Comparison of ENCODE assay signal across 10 cellular contexts in genomic region chr1:99481391-99481996, GRCh38.
DNase-seq lines count a peak whose midpoint lies in the region; ATAC-seq, FAIRE-seq and TF ChIP-seq lines count a peak whose summit lies in the region.
"Had no signal": no experiment of that assay in that cellular context is flagged by ENCODE, and none has a peak within 500 bp of the region (broad histone marks: within the 10 kb centered on the region; RNA-seq: fewer than 3 reads in every experiment).

No MANE protein-coding gene starts in this region.

- H3K9me3 Mint-ChIP-seq in activated T-helper 1 cell treated with anti-CD3 and anti-CD28 coated beads, Interleukin-12 subunit alpha, Interleukin-12 subunit beta, Interleukin-2, Interleukin-4 antibody, amounts not matched to agents 30 ng/mL and 10 ng/mL and 1 ng/mL, durations not matched to agents 14 hours and 24 hours and 36 hours, result no peaks in the 10 kb centered on the region
- H3K9me3 Mint-ChIP-seq: stimulated activated naive CD8-positive, alpha-beta T cell treated with anti-CD3 and anti-CD28 coated beads, Interleukin-15, Interleukin-2, amounts not matched to agents 100 ng/mL and 50 ng/mL, for 24 hours had no signal

- peak; percentile 71 for ATAC-seq in GM19328 (IDR thresholded peaks at IDR 0.05; ENCODE audit: unreplicated experiment)
- ATAC-seq in stimulated activated naive CD8-positive, alpha-beta T cell treated with anti-CD3 and anti-CD28 coated beads, Interleukin-15, Interleukin-2, amounts not matched to agents 100 U/mL and 50 U/mL, for 24 hours, result no peak

- no peak for TF ChIP-seq POLR2A in breast epithelium (IDR thresholded peaks at IDR 0.05)

- no peaks in the 10 kb centered on the region for H3K9me1 ChIP-seq in keratinocyte (ENCODE audit: control insufficient read depth, extremely low read depth, insufficient read depth, low read length)

- intact Hi-C loops in breast epithelium (cut with DNase I; ENCODE audit: low total_unique reads), result loop anchor here (10.0 kb wide), 1 partner anchor 307 kb away; no protein-coding TSS in a partner anchor
- intact Hi-C loops in activated T-helper 1 cell treated with anti-CD3 and anti-CD28 coated beads, Interleukin-12 subunit alpha, Interleukin-12 subunit beta, Interleukin-2, Interleukin-4 antibody, amounts not matched to agents 30 ng/mL and 10 ng/mL and 1 ng/mL, durations not matched to agents 14 hours and 24 hours and 36 hours (cut with micrococcal nuclease), result loop anchor here (1.0 kb wide), 2 partner anchors 301 to 687 kb away; no protein-coding TSS in a partner anchor

- no peaks in the 10 kb centered on the region for H3K36me3 Mint-ChIP-seq in activated T-helper 1 cell treated with anti-CD3 and anti-CD28 coated beads, Interleukin-12 subunit alpha, Interleukin-12 subunit beta, Interleukin-2, Interleukin-4 antibody, amounts not matched to agents 30 ng/mL and 10 ng/mL and 1 ng/mL, durations not matched to agents 14 hours and 24 hours and 36 hours (ENCODE audit: low read depth)
- H3K36me3 Mint-ChIP-seq: activated naive CD4-positive, alpha-beta T cell treated with anti-CD3 and anti-CD28 coated beads, Interleukin-2, amount 50 U/mL, for 72 hours had no signal

- no peak overlapping the region for H3K27ac Mint-ChIP-seq in activated T-helper 1 cell treated with anti-CD3 and anti-CD28 coated beads, Interleukin-12 subunit alpha, Interleukin-12 subunit beta, Interleukin-2, Interleukin-4 antibody, amounts not matched to agents 30 ng/mL and 10 ng/mL and 1 ng/mL, durations not matched to agents 14 hours and 24 hours and 36 hours
- H3K27ac Mint-ChIP-seq: activated naive CD4-positive, alpha-beta T cell treated with anti-CD3 and anti-CD28 coated beads, Interleukin-2, amount 50 U/mL, for 72 hours; stimulated activated naive CD8-positive, alpha-beta T cell treated with anti-CD3 and anti-CD28 coated beads, Interleukin-15, Interleukin-2, amounts not matched to agents 100 ng/mL and 50 ng/mL, for 24 hours had no signal

- H3K9ac ChIP-seq in keratinocyte (ENCODE audit: control insufficient read depth, extremely low read depth, insufficient read depth, low read length), result no peak overlapping the region

- no peaks in the 10 kb centered on the region for H4K20me1 ChIP-seq in keratinocyte (ENCODE audit: control insufficient read depth, extremely low read depth, insufficient read depth, low read length)

- dilution Hi-C loops in keratinocyte (cut with MboI; ENCODE audit: extremely low pct_ligation_motif_present, low sequenced_read_pairs), result no loop called here

- no peak overlapping the region for H2AFZ ChIP-seq in keratinocyte (ENCODE audit: control insufficient read depth, low read length)

- in situ Hi-C loops in KBM-7 (cut with MboI; ENCODE audit: low pct_unique_long_range_greater_than_20kb, low sequenced_read_pairs), result no loop called here

- H3K4me3 ChIP-seq in breast epithelium (no peak overlapping the region), keratinocyte (ENCODE audit: control insufficient read depth in 2 of 3, extremely low read depth in 1 of 3, insufficient read depth in 2 of 3, low read depth in 1 of 3, low read length in 3 of 3) (no peak overlapping the region)

- H3K4me1 ChIP-seq in breast epithelium (no peaks in the 10 kb centered on the region), keratinocyte (ENCODE audit: control insufficient read depth, extremely low read depth, insufficient read depth, low read length) (no peaks in the 10 kb centered on the region)

- FAIRE-seq in keratinocyte (lab: Jason Lieb, UNC), result no peak

- DNase-seq in DMS153 treated with DMSO at 0.1 percent for 48 hours (lab: John Stamatoyannopoulos, UW; ENCODE audit: unreplicated experiment), result peak; percentile 76
- DNase-seq in KBM-7, result peak; percentile 47
- peak; percentile 83 for DNase-seq in OCI-M1 (lab: John Stamatoyannopoulos, UW)
- no peak for DNase-seq in breast epithelium (ENCODE audit: low spot score in 2 of 2)
- DNase-seq in keratinocyte (ENCODE audit: low read depth, low spot score), result no peak
- peak; percentile 14 for DNase-seq in stimulated activated naive CD8-positive, alpha-beta T cell treated with anti-CD3 and anti-CD28 coated beads, Interleukin-15, Interleukin-2, amounts not matched to agents 100 U/mL and 50 U/mL, for 24 hours
- DNase-seq in activated T-helper 1 cell treated with anti-CD3 and anti-CD28 coated beads, Interleukin-12 subunit alpha, Interleukin-12 subunit beta, Interleukin-2, Interleukin-4 antibody, amounts not matched to agents 30 ng/mL and 10 ng/mL and 1 ng/mL, durations not matched to agents 14 hours and 24 hours and 36 hours (ENCODE audit: low spot score), result no peak

- H3K27me3 ChIP-seq in breast epithelium (no peaks in the 10 kb centered on the region), keratinocyte (ENCODE audit: control insufficient read depth, extremely low read depth, insufficient read depth, low read length) (no peaks in the 10 kb centered on the region)

- H3K9me3 ChIP-seq in breast epithelium, result no peaks in the 10 kb centered on the region
- H3K9me3 ChIP-seq in keratinocyte (ENCODE audit: control insufficient read depth, low read depth, low read length), result no peaks in the 10 kb centered on the region

- peaks cover 8% of the 10 kb centered on the region for H3K27me3 Mint-ChIP-seq in activated T-helper 1 cell treated with anti-CD3 and anti-CD28 coated beads, Interleukin-12 subunit alpha, Interleukin-12 subunit beta, Interleukin-2, Interleukin-4 antibody, amounts not matched to agents 30 ng/mL and 10 ng/mL and 1 ng/mL, durations not matched to agents 14 hours and 24 hours and 36 hours (ENCODE audit: insufficient read depth)

- H3K27ac ChIP-seq in breast epithelium, result no peak overlapping the region
- H3K27ac ChIP-seq in keratinocyte (ENCODE audit: control insufficient read depth, insufficient read depth, low read length), result no peak overlapping the region

- no peak overlapping the region for H3K4me2 ChIP-seq in keratinocyte (ENCODE audit: control insufficient read depth, extremely low read depth, insufficient read depth, low read depth, low read length)

- H3K36me3 ChIP-seq in breast epithelium (no peaks in the 10 kb centered on the region), keratinocyte (ENCODE audit: control insufficient read depth in 2 of 2, extremely low read depth in 1 of 2, insufficient read depth in 2 of 2, low read length in 2 of 2) (no peaks in the 10 kb centered on the region)

- H3K4me1 Mint-ChIP-seq in activated T-helper 1 cell treated with anti-CD3 and anti-CD28 coated beads, Interleukin-12 subunit alpha, Interleukin-12 subunit beta, Interleukin-2, Interleukin-4 antibody, amounts not matched to agents 30 ng/mL and 10 ng/mL and 1 ng/mL, durations not matched to agents 14 hours and 24 hours and 36 hours (ENCODE audit: low read depth), result no peaks in the 10 kb centered on the region

- H3K4me3 Mint-ChIP-seq in activated T-helper 1 cell treated with anti-CD3 and anti-CD28 coated beads, Interleukin-12 subunit alpha, Interleukin-12 subunit beta, Interleukin-2, Interleukin-4 antibody, amounts not matched to agents 30 ng/mL and 10 ng/mL and 1 ng/mL, durations not matched to agents 14 hours and 24 hours and 36 hours, result no peak overlapping the region
- H3K4me3 Mint-ChIP-seq: stimulated activated naive CD8-positive, alpha-beta T cell treated with anti-CD3 and anti-CD28 coated beads, Interleukin-15, Interleukin-2, amounts not matched to agents 100 ng/mL and 50 ng/mL, for 24 hours had no signal

- TF ChIP-seq CTCF in breast epithelium (IDR thresholded peaks at IDR 0.05) (peak; percentile 66 to 81 (median 67)), keratinocyte (optimal IDR thresholded peaks at IDR 0.05 in 1 of 3, IDR thresholded peaks at IDR 0.05 in 1 of 3, conservative IDR thresholded peaks at IDR 0.05 in 1 of 3; ENCODE audit: extremely low read depth in 1 of 3, insufficient read depth in 2 of 3, low read length in 3 of 3) (peak in 2 of 3 experiments; percentile 46 to 51)

- H3K79me2 ChIP-seq in keratinocyte (ENCODE audit: control insufficient read depth, insufficient read depth, low read length), result no peaks in the 10 kb centered on the region

Comparison
In these comparisons a context has a peak if more than half of its experiments do, and no peak if none do; other contexts are left out.
1. DNase-seq: peak in DMS153 treated with DMSO at 0.1 percent for 48 hours (single experiment), KBM-7 (single experiment), OCI-M1 (single experiment) and stimulated activated naive CD8-positive, alpha-beta T cell treated with anti-CD3 and anti-CD28 coated beads, Interleukin-15, Interleukin-2, amounts not matched to agents 100 U/mL and 50 U/mL, for 24 hours (single experiment); none in breast epithelium (0 of 2), keratinocyte (single experiment) and activated T-helper 1 cell treated with anti-CD3 and anti-CD28 coated beads, Interleukin-12 subunit alpha, Interleukin-12 subunit beta, Interleukin-2, Interleukin-4 antibody, amounts not matched to agents 30 ng/mL and 10 ng/mL and 1 ng/mL, durations not matched to agents 14 hours and 24 hours and 36 hours (single experiment).